In the genomic region with DNA sequence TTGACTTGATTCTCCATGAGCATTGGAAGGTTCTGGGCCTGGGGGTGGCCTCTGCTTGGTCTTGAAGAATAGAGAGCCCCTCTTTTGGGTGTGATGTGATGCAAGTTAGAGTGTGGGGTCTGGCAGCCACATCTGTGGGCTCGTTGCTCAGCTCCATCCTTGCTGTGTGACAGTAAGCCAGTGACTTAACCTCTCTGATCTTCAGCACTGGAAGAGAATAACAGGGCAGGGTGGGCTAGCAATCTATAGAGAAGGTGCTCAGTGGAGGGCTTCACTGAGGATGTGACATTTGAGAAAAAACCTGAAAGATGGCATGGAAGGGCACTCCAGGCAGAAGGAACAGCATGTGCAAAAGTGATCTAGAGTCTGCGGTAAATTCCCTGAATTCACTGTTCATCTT, we compare ENCODE assay signal across 9 cellular contexts. TPM values are rescaled to one million over a fixed set of nuclear protein-coding genes. Genes with fewer than 3 reads are reported as not detected.
"Had no signal": no experiment of that assay in that cellular context is flagged by ENCODE, and none has a peak within 500 bp of the region (broad histone marks: within the 10 kb centered on the region; RNA-seq: fewer than 3 reads in every experiment).

No MANE protein-coding gene starts in this region.

- H3K9ac ChIP-seq: KMS-11 had no signal

- ATAC-seq: GM23338, HCT116 had no signal

- H3K27ac ChIP-seq: HL-60, KMS-11 had no signal

- H3K27ac Mint-ChIP-seq: GM23338, HFFc6 had no signal

- H3K4me1 ChIP-seq: HAP-1 had no signal

- H2AFZ ChIP-seq: GM23338 had no signal

- H3K4me2 ChIP-seq: GM23338, KMS-11 had no signal

- H3K36me3 ChIP-seq: HAP-1 had no signal

- H3K4me3 ChIP-seq: GM23338, HAP-1 had no signal

- H3K4me3 Mint-ChIP-seq: GM23338, HFFc6 had no signal

- DNase-seq: H7, HFFc6, IMR-90 had no signal

RNA-seq across cellular contexts. Expression of gene CELF5, which starts 28.2 kb away (rescaled TPM):
- total RNA-seq: HT1080, IMR-90 had no signal
